In the genomic region with DNA sequence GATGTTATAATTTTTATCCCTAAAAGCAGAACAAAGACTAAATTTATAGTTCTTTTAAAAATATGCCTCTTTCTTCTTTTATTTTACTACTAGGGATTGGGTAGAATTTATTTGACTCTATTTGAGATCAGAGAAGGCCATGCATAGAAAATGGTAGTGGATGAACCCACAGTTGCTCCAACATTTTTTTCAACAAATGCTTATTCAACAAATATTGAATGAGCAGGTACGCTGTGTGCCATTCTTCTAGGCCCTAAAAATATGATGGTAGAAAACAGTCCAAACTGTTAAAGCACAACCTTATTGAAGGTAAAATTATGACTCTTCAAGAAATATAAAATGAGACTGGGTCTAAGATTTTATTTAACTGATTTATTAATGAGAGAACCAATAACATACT, we compare ENCODE assay signal across 10 cellular contexts. TPM values are rescaled to one million over a fixed set of nuclear protein-coding genes. Genes with fewer than 3 reads are reported as not detected.
"Had no signal": no experiment of that assay in that cellular context is flagged by ENCODE, and none has a peak within 500 bp of the region (broad histone marks: within the 10 kb centered on the region; RNA-seq: fewer than 3 reads in every experiment).

No MANE protein-coding gene starts in this region.

- H3K9ac ChIP-seq: KMS-11 had no signal

- H3K4me2 ChIP-seq: KMS-11 had no signal

- FAIRE-seq: HTR-8/SVneo, K562 had no signal

- ATAC-seq: K562 had no signal

- H3K4me3 ChIP-seq: K562 had no signal

- H3K27ac ChIP-seq: HL-60, KMS-11 had no signal

- DNase-seq: IMR-90, KBM-7, KG1 had no signal

RNA-seq across cellular contexts. Expression of a gene that starts 30.0 kb away (rescaled TPM):
- total RNA-seq: HT-29, HT1080, IMR-90, K562 had no signal
- polyA plus RNA-seq: IgD-negative memory B cell, IMR-90, K562 had no signal
